ENCODE assay signal across 12 cellular contexts in genomic region chr7:22662031-22662430, GRCh38.
DNase-seq lines count a peak whose midpoint lies in the region; ATAC-seq and TF ChIP-seq lines count a peak whose summit lies in the region.
"Had no signal": no experiment of that assay in that cellular context is flagged by ENCODE, and none has a peak within 500 bp of the region (broad histone marks: within the 10 kb centered on the region; RNA-seq: fewer than 3 reads in every experiment).

No MANE protein-coding gene starts in this region.

- no peaks in the 10 kb centered on the region for H3K9me3 Mint-ChIP-seq in activated T-cell treated with anti-CD3 and anti-CD28 coated beads, Interleukin-2, amount 50 U/mL, for 24 hours
- no peaks in the 10 kb centered on the region for H3K9me3 Mint-ChIP-seq in activated B cell treated with CpG ODN at 0.5 μM for 24 hours
- no peaks in the 10 kb centered on the region for H3K9me3 Mint-ChIP-seq in stimulated activated effector memory CD8-positive, alpha-beta T cell treated with anti-CD3 and anti-CD28 coated beads, Interleukin-12 subunit alpha, Interleukin-12 subunit beta, amount 100 ng/mL, for 72 hours

- H3K27me3 Mint-ChIP-seq in activated T-cell treated with anti-CD3 and anti-CD28 coated beads, Interleukin-2, amount 50 U/mL, for 24 hours, result peaks cover 23% of the 10 kb centered on the region
- no peaks in the 10 kb centered on the region for H3K27me3 Mint-ChIP-seq in activated B cell treated with CpG ODN at 0.5 μM for 24 hours

- no peaks in the 10 kb centered on the region for H3K36me3 Mint-ChIP-seq in activated T-cell treated with anti-CD3 and anti-CD28 coated beads, Interleukin-2, amount 50 U/mL, for 24 hours (ENCODE audit: low read depth)
- H3K36me3 Mint-ChIP-seq in activated B cell treated with CpG ODN at 0.5 μM for 24 hours (ENCODE audit: low read depth), result peaks cover 46% of the 10 kb centered on the region
- no peaks in the 10 kb centered on the region for H3K36me3 Mint-ChIP-seq in stimulated activated effector memory CD8-positive, alpha-beta T cell treated with anti-CD3 and anti-CD28 coated beads, Interleukin-12 subunit alpha, Interleukin-12 subunit beta, amount 100 ng/mL, for 72 hours

- POLR2A ChIA-PET in activated B cell treated with CpG ODN at 0.5 μM for 24 hours (lab: Charles Lee), result interaction anchor here (0.9 to 8.9 kb wide), 18 partner anchors 10 to 100 kb away, joined by 3 to 215 read pairs (median 10); partner anchors contain the start of gene IL6

- no peak for DNase-seq in activated T-cell treated with anti-CD3 and anti-CD28 coated beads, Interleukin-2, amount 50 U/mL, for 24 hours
- DNase-seq in activated T-cell treated with anti-CD3 and anti-CD28 coated beads, Interleukin-2, amount 50 U/mL, for 48 hours, result no peak
- DNase-seq in activated B cell treated with CpG ODN at 0.5 μM for 24 hours (no peak), epidermal melanocyte (ENCODE audit: insufficient read length, low spot score) (no peak)
- DNase-seq in stimulated activated effector memory CD8-positive, alpha-beta T cell treated with anti-CD3 and anti-CD28 coated beads, Interleukin-12 subunit alpha, Interleukin-12 subunit beta, amount 100 ng/mL, for 72 hours (ENCODE audit: low spot score in 2 of 2), result no peak
- DNase-seq: activated naive CD8-positive, alpha-beta T cell treated with anti-CD3 and anti-CD28 coated beads, Interleukin-2, amount 10 ng/mL, durations not matched to agents 7 days and 5 days; left colon; NCI-H774 had no signal

- peak; percentile 64 for ATAC-seq in HG02678 (IDR thresholded peaks at IDR 0.05; ENCODE audit: unreplicated experiment)
- ATAC-seq in activated B cell treated with CpG ODN at 0.5 μM for 24 hours (ENCODE audit: low read depth), result peak; percentile 68
- ATAC-seq in stimulated activated effector memory CD8-positive, alpha-beta T cell treated with anti-CD3 and anti-CD28 coated beads, Interleukin-12 subunit alpha, Interleukin-12 subunit beta, amount 100 ng/mL, for 72 hours, result peak; percentile 63
- no peak for ATAC-seq in HG03521 (IDR thresholded peaks at IDR 0.05; ENCODE audit: unreplicated experiment)
- ATAC-seq in HG03097 (IDR thresholded peaks at IDR 0.05; ENCODE audit: low FRiP score, unreplicated experiment), result no peak
- ATAC-seq: esophagus mucosa, left colon had no signal

- H3K4me1 Mint-ChIP-seq in activated T-cell treated with anti-CD3 and anti-CD28 coated beads, Interleukin-2, amount 50 U/mL, for 24 hours (ENCODE audit: low read depth), result peaks cover 45% of the 10 kb centered on the region
- H3K4me1 Mint-ChIP-seq in activated B cell treated with CpG ODN at 0.5 μM for 24 hours, result peaks cover 90% of the 10 kb centered on the region
- H3K4me1 Mint-ChIP-seq in stimulated activated effector memory CD8-positive, alpha-beta T cell treated with anti-CD3 and anti-CD28 coated beads, Interleukin-12 subunit alpha, Interleukin-12 subunit beta, amount 100 ng/mL, for 72 hours, result peaks cover 14% of the 10 kb centered on the region

- intact Hi-C loops in activated B cell treated with CpG ODN at 0.5 μM for 24 hours (cut with micrococcal nuclease), result loop anchor here (1.0 to 10.0 kb wide), 11 partner anchors 10 to 350 kb away; partner anchors contain the start of gene HYCC1

- no peak overlapping the region for H3K4me3 Mint-ChIP-seq in activated T-cell treated with anti-CD3 and anti-CD28 coated beads, Interleukin-2, amount 50 U/mL, for 24 hours
- peak overlapping the region; percentile 80 for H3K4me3 Mint-ChIP-seq in activated B cell treated with CpG ODN at 0.5 μM for 24 hours
- no peak overlapping the region for H3K4me3 Mint-ChIP-seq in stimulated activated effector memory CD8-positive, alpha-beta T cell treated with anti-CD3 and anti-CD28 coated beads, Interleukin-12 subunit alpha, Interleukin-12 subunit beta, amount 100 ng/mL, for 72 hours
- H3K4me3 Mint-ChIP-seq: activated naive CD8-positive, alpha-beta T cell treated with anti-CD3 and anti-CD28 coated beads, Interleukin-2, amount 10 ng/mL, durations not matched to agents 7 days and 5 days had no signal

- no peak for TF ChIP-seq CTCF in activated B cell treated with CpG ODN at 0.5 μM for 24 hours (IDR thresholded peaks at IDR 0.05)

- peak overlapping the region; percentile 76 for H3K27ac Mint-ChIP-seq in activated T-cell treated with anti-CD3 and anti-CD28 coated beads, Interleukin-2, amount 50 U/mL, for 24 hours
- H3K27ac Mint-ChIP-seq in activated B cell treated with CpG ODN at 0.5 μM for 24 hours, result peak overlapping the region; percentile 95
- no peak overlapping the region for H3K27ac Mint-ChIP-seq in stimulated activated effector memory CD8-positive, alpha-beta T cell treated with anti-CD3 and anti-CD28 coated beads, Interleukin-12 subunit alpha, Interleukin-12 subunit beta, amount 100 ng/mL, for 72 hours
- H3K27ac Mint-ChIP-seq: activated naive CD8-positive, alpha-beta T cell treated with anti-CD3 and anti-CD28 coated beads, Interleukin-2, amount 10 ng/mL, durations not matched to agents 7 days and 5 days had no signal

- CTCF ChIA-PET in activated B cell treated with CpG ODN at 0.5 μM for 24 hours (lab: Charles Lee), result interaction anchor here (0.8 to 5.7 kb wide), 16 partner anchors 11 to 120 kb away, joined by 3 to 110 read pairs (median 5); partner anchors contain the start of gene IL6

Comparison
In these comparisons a context has a peak if more than half of its experiments do, and no peak if none do; other contexts are left out.
1. ATAC-seq: peak in HG02678 (single experiment), activated B cell treated with CpG ODN at 0.5 μM for 24 hours (single experiment) and stimulated activated effector memory CD8-positive, alpha-beta T cell treated with anti-CD3 and anti-CD28 coated beads, Interleukin-12 subunit alpha, Interleukin-12 subunit beta, amount 100 ng/mL, for 72 hours (single experiment); none in HG03521 (single experiment) and HG03097 (single experiment).